In genomic region chr10:72953687-72954086, GRCh38 we compare ENCODE assay signal across 1 cellular context.
TF ChIP-seq lines count a peak whose summit lies in the region.

No MANE protein-coding gene starts in this region.

TF ChIP-seq in liver, 16 proteins besides CTCF, POLR2A, EP300 and RAD21 (continued from another document):
- TF ChIP-seq REST (IDR thresholded peaks at IDR 0.05): peak; percentile 44
- TF ChIP-seq ZBTB33 (IDR thresholded peaks at IDR 0.05): no peak
- no peak for TF ChIP-seq NR2F2 (IDR thresholded peaks at IDR 0.05)
- peak; percentile 45 for TF ChIP-seq TAF1 (conservative IDR thresholded peaks at IDR 0.05)
